1 cellular context compared by ENCODE assay signal in the genomic region with DNA sequence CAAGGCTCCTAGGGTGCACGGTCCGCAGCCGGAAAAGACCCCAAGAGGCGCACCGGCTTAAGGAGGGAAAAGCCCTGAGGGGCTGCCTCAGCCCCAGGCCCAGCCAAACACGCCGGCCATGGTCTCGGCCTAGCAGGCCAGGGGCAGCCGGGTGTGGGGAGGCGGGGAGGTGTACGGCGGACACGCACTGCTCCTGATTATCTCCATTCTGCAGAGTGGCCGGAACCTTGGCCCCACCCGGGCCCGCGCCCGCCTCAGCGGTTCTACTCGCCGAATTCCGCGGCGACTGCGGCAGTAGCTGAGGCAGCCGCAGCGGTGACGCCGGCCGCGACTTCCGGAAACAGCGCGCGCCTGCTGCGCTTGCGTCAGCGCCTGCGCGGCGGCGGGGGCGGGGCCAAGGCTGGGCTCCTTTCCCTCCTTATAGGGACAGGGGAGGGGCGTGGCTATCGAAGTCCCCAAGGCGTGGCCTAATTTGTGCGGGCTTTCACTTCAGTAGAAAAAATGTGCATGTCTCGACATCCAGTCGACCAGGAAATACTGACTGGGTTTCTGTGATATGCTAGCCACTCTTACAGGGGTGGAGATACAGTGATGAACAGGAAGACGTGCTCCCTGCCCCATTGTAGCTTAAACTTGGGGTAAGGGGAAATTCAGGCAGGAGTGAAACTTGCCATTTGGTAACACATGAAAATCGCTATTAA.
A peak's percentile ranks its signal among the peaks of the same experiment; 100 is the strongest.
TF ChIP-seq lines count a peak whose summit lies in the region.

A gene with protein sequence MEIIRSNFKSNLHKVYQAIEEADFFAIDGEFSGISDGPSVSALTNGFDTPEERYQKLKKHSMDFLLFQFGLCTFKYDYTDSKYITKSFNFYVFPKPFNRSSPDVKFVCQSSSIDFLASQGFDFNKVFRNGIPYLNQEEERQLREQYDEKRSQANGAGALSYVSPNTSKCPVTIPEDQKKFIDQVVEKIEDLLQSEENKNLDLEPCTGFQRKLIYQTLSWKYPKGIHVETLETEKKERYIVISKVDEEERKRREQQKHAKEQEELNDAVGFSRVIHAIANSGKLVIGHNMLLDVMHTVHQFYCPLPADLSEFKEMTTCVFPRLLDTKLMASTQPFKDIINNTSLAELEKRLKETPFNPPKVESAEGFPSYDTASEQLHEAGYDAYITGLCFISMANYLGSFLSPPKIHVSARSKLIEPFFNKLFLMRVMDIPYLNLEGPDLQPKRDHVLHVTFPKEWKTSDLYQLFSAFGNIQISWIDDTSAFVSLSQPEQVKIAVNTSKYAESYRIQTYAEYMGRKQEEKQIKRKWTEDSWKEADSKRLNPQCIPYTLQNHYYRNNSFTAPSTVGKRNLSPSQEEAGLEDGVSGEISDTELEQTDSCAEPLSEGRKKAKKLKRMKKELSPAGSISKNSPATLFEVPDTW (minus strand): TSS at position 342 of the 701 bp plus-strand sequence. CDS start 135 bp downstream, at position 207.

TF ChIP-seq in A549, 52 proteins besides CTCF, POLR2A, EP300 and RAD21 (continued from another document):
- TF ChIP-seq HMGXB4 (CRISPR knock-in tag; IDR thresholded peaks at IDR 0.05; ENCODE audit: borderline replicate concordance) (peak; percentile 56; the same call in 1 of the 2 replicates), HES2 (IDR thresholded peaks at IDR 0.05) (no peak), ZC3H11A (IDR thresholded peaks at IDR 0.05) (no peak), TP53 (CRISPR knock-in tag; IDR thresholded peaks at IDR 0.05) (no peak), KDM5A (IDR thresholded peaks at IDR 0.05) (no peak), MAZ (IDR thresholded peaks at IDR 0.05; ENCODE audit: borderline replicate concordance, low read depth, low read length) (no peak), REST (IDR thresholded peaks at IDR 0.05) (no peak), FOSB (CRISPR knock-in tag; IDR thresholded peaks at IDR 0.05) (no peak), KDM1A (IDR thresholded peaks at IDR 0.05; ENCODE audit: low read depth) (no peak), NR3C1 (IDR thresholded peaks at IDR 0.05) (no peak), E2F6 (IDR thresholded peaks at IDR 0.05; ENCODE audit: borderline replicate concordance, low read depth) (peak; percentile 65), EHMT2 (IDR thresholded peaks at IDR 0.05; ENCODE audit: low read depth) (no peak), RNF2 (IDR thresholded peaks at IDR 0.05; ENCODE audit: borderline replicate concordance, low read depth) (no peak)
- TF ChIP-seq, protein P1, sequence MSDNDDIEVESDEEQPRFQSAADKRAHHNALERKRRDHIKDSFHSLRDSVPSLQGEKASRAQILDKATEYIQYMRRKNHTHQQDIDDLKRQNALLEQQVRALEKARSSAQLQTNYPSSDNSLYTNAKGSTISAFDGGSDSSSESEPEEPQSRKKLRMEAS (IDR thresholded peaks at IDR 0.05), result peak; percentile 76
TF ChIP-seq in A549: peak in this region for 10.
